ENCODE assay signal across 1 cellular context in the genomic region with DNA sequence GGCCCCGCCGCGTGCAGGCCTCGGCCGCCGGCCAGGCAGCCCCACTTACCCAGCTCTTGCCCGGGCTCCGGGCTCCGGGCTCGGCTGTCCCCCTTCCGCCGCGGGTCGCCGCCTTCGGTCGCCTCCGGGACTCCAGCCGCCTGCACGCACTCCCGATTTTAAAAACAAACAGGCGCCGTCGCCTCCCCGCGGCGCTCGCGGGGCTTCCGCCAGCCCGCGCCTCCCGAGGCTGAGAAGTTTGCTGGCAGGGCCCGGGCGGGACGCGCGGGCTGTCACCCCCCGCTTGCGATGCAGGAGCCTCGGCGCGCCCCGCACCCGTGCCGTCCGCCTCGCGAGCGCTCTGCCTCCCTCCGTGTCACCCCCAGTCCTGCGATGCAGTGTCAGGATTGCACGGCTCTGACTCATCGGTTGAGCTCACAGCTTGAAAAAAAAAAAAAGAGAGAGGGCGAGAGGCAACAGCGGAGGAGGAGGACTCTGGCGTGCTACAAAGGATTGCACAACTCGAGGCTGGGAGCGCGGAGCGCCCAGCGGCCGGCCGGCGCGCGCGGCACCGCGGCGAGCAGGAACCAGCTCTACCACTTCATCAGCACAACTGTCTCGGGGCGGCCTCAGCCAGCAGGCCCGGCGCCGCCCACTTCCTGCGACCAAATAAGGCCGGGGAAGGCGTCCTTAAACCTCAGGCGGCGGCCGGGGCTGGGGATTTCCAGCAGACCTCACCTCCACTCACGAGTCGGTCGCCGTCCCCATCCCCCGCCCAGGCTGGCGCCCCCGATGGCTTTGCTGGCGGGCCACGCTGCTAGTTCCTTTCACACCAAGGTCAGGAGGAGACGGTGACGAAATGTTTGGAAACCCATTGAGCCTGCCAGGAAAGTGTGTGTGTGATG.
A peak's percentile ranks its signal among the peaks of the same experiment; 100 is the strongest.
TF ChIP-seq lines count a peak whose summit lies in the region.

No MANE protein-coding gene starts in this region.

TF ChIP-seq in HEK293, 187 proteins besides CTCF, POLR2A, EP300 and RAD21 (continued from another document and continues in another):
- TF ChIP-seq, protein P1, sequence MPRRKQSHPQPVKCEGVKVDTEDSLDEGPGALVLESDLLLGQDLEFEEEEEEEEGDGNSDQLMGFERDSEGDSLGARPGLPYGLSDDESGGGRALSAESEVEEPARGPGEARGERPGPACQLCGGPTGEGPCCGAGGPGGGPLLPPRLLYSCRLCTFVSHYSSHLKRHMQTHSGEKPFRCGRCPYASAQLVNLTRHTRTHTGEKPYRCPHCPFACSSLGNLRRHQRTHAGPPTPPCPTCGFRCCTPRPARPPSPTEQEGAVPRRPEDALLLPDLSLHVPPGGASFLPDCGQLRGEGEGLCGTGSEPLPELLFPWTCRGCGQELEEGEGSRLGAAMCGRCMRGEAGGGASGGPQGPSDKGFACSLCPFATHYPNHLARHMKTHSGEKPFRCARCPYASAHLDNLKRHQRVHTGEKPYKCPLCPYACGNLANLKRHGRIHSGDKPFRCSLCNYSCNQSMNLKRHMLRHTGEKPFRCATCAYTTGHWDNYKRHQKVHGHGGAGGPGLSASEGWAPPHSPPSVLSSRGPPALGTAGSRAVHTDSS (tag by site-specific recombination; IDR thresholded peaks at IDR 0.05) = 0 out of 2 replicates have a peak, but pooled peaks have one; percentile 20
- TF ChIP-seq ZNF48 (tag by site-specific recombination; IDR thresholded peaks at IDR 0.05) = no peak
- 0 out of 2 replicates have a peak, but pooled peaks have one; percentile 20 for TF ChIP-seq ZBTB48 (tag by site-specific recombination; IDR thresholded peaks at IDR 0.05)
- TF ChIP-seq ZNF629 (tag by site-specific recombination; IDR thresholded peaks at IDR 0.05) = peak; percentile 85
- no peak for TF ChIP-seq ZSCAN23 (tag by site-specific recombination; IDR thresholded peaks at IDR 0.05)
- no peak for TF ChIP-seq ZNF335 (tag by site-specific recombination; conservative IDR thresholded peaks at IDR 0.05)
- TF ChIP-seq ZNF626 (tag by site-specific recombination; IDR thresholded peaks at IDR 0.05) = no peak
- 0 out of 2 replicates have a peak, but pooled peaks have one; percentile 55 for TF ChIP-seq ZNF561 (tag by site-specific recombination; IDR thresholded peaks at IDR 0.05; ENCODE audit: borderline replicate concordance)
- peak; percentile 83 for TF ChIP-seq SP7 (tag by site-specific recombination; IDR thresholded peaks at IDR 0.05)
- no peak for TF ChIP-seq ZNF624 (tag by site-specific recombination; IDR thresholded peaks at IDR 0.05)
- no peak for TF ChIP-seq ZNF768 (tag by site-specific recombination; IDR thresholded peaks at IDR 0.05)
- TF ChIP-seq, protein P2, sequence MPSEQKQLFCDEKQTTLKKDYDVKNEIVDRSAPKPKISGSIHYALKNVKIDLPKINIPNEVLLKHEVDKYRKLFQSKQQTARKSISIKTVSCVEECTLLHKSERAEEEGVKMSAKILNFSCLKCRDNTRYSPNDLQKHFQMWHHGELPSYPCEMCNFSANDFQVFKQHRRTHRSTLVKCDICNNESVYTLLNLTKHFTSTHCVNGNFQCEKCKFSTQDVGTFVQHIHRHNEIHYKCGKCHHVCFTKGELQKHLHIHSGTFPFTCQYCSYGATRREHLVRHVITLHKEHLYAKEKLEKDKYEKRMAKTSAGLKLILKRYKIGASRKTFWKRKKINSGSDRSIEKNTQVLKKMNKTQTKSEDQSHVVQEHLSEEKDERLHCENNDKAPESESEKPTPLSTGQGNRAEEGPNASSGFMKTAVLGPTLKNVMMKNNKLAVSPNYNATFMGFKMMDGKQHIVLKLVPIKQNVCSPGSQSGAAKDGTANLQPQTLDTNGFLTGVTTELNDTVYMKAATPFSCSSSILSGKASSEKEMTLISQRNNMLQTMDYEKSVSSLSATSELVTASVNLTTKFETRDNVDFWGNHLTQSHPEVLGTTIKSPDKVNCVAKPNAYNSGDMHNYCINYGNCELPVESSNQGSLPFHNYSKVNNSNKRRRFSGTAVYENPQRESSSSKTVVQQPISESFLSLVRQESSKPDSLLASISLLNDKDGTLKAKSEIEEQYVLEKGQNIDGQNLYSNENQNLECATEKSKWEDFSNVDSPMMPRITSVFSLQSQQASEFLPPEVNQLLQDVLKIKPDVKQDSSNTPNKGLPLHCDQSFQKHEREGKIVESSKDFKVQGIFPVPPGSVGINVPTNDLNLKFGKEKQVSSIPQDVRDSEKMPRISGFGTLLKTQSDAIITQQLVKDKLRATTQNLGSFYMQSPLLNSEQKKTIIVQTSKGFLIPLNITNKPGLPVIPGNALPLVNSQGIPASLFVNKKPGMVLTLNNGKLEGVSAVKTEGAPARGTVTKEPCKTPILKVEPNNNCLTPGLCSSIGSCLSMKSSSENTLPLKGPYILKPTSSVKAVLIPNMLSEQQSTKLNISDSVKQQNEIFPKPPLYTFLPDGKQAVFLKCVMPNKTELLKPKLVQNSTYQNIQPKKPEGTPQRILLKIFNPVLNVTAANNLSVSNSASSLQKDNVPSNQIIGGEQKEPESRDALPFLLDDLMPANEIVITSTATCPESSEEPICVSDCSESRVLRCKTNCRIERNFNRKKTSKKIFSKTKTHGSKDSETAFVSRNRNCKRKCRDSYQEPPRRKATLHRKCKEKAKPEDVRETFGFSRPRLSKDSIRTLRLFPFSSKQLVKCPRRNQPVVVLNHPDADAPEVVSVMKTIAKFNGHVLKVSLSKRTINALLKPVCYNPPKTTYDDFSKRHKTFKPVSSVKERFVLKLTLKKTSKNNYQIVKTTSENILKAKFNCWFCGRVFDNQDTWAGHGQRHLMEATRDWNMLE (tag by site-specific recombination; conservative IDR thresholded peaks at IDR 0.05; ENCODE audit: low read depth) = no peak
- no peak for TF ChIP-seq ZNF140 (tag by site-specific recombination; IDR thresholded peaks at IDR 0.05)
- TF ChIP-seq ZNF837 (tag by site-specific recombination; IDR thresholded peaks at IDR 0.05) = no peak
- TF ChIP-seq OVOL3 (tag by site-specific recombination; IDR thresholded peaks at IDR 0.05) = no peak
- TF ChIP-seq ZBTB8A (tag by site-specific recombination; IDR thresholded peaks at IDR 0.05) = peak; percentile 84
- TF ChIP-seq ZNF239 (tag by site-specific recombination; IDR thresholded peaks at IDR 0.05) = no peak
- no peak for TF ChIP-seq ZNF529 (tag by site-specific recombination; IDR thresholded peaks at IDR 0.05; ENCODE audit: insufficient replicate concordance)
- peak; percentile 78 for TF ChIP-seq ZNF660 (tag by site-specific recombination; IDR thresholded peaks at IDR 0.05)
- no peak for TF ChIP-seq ZNF548 (tag by site-specific recombination; IDR thresholded peaks at IDR 0.05)
- peak; percentile 73 for TF ChIP-seq GLIS2 (tag by site-specific recombination; IDR thresholded peaks at IDR 0.05)
- TF ChIP-seq, protein P3, sequence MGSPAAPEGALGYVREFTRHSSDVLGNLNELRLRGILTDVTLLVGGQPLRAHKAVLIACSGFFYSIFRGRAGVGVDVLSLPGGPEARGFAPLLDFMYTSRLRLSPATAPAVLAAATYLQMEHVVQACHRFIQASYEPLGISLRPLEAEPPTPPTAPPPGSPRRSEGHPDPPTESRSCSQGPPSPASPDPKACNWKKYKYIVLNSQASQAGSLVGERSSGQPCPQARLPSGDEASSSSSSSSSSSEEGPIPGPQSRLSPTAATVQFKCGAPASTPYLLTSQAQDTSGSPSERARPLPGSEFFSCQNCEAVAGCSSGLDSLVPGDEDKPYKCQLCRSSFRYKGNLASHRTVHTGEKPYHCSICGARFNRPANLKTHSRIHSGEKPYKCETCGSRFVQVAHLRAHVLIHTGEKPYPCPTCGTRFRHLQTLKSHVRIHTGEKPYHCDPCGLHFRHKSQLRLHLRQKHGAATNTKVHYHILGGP (tag by site-specific recombination; IDR thresholded peaks at IDR 0.05) = no peak
- TF ChIP-seq, protein P4, sequence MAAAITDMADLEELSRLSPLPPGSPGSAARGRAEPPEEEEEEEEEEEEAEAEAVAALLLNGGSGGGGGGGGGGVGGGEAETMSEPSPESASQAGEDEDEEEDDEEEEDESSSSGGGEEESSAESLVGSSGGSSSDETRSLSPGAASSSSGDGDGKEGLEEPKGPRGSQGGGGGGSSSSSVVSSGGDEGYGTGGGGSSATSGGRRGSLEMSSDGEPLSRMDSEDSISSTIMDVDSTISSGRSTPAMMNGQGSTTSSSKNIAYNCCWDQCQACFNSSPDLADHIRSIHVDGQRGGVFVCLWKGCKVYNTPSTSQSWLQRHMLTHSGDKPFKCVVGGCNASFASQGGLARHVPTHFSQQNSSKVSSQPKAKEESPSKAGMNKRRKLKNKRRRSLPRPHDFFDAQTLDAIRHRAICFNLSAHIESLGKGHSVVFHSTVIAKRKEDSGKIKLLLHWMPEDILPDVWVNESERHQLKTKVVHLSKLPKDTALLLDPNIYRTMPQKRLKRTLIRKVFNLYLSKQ (tag by site-specific recombination; IDR thresholded peaks at IDR 0.05; ENCODE audit: borderline replicate concordance) = no peak
- TF ChIP-seq SP2 (tag by site-specific recombination; IDR thresholded peaks at IDR 0.05) = peak; percentile 54
- TF ChIP-seq ZNF223 (tag by site-specific recombination; IDR thresholded peaks at IDR 0.05) = no peak
- TF ChIP-seq SCRT2 (tag by site-specific recombination; IDR thresholded peaks at IDR 0.05) = 0 out of 2 replicates have a peak, but pooled peaks have one; percentile 27
- peak; percentile 38; the same call in 1 of the 2 replicates for TF ChIP-seq BCL11A (tag by site-specific recombination; IDR thresholded peaks at IDR 0.05; ENCODE audit: low read depth)
- no peak for TF ChIP-seq ZNF350 (tag by site-specific recombination; IDR thresholded peaks at IDR 0.05)
- TF ChIP-seq ZNF266 (tag by site-specific recombination; IDR thresholded peaks at IDR 0.05; ENCODE audit: low read depth) = no peak
- TF ChIP-seq YY2 (tag by site-specific recombination; IDR thresholded peaks at IDR 0.05) = no peak
- TF ChIP-seq, protein P5, sequence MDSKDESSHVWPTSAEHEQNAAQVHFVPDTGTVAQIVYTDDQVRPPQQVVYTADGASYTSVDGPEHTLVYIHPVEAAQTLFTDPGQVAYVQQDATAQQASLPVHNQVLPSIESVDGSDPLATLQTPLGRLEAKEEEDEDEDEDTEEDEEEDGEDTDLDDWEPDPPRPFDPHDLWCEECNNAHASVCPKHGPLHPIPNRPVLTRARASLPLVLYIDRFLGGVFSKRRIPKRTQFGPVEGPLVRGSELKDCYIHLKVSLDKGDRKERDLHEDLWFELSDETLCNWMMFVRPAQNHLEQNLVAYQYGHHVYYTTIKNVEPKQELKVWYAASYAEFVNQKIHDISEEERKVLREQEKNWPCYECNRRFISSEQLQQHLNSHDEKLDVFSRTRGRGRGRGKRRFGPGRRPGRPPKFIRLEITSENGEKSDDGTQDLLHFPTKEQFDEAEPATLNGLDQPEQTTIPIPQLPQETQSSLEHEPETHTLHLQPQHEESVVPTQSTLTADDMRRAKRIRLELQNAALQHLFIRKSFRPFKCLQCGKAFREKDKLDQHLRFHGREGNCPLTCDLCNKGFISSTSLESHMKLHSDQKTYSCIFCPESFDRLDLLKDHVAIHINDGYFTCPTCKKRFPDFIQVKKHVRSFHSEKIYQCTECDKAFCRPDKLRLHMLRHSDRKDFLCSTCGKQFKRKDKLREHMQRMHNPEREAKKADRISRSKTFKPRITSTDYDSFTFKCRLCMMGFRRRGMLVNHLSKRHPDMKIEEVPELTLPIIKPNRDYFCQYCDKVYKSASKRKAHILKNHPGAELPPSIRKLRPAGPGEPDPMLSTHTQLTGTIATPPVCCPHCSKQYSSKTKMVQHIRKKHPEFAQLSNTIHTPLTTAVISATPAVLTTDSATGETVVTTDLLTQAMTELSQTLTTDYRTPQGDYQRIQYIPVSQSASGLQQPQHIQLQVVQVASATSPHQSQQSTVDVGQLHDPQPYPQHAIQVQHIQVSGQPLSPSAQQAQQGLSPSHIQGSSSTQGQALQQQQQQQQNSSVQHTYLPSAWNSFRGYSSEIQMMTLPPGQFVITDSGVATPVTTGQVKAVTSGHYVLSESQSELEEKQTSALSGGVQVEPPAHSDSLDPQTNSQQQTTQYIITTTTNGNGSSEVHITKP (tag by site-specific recombination; IDR thresholded peaks at IDR 0.05) = peak; percentile 68
- TF ChIP-seq, protein P6, sequence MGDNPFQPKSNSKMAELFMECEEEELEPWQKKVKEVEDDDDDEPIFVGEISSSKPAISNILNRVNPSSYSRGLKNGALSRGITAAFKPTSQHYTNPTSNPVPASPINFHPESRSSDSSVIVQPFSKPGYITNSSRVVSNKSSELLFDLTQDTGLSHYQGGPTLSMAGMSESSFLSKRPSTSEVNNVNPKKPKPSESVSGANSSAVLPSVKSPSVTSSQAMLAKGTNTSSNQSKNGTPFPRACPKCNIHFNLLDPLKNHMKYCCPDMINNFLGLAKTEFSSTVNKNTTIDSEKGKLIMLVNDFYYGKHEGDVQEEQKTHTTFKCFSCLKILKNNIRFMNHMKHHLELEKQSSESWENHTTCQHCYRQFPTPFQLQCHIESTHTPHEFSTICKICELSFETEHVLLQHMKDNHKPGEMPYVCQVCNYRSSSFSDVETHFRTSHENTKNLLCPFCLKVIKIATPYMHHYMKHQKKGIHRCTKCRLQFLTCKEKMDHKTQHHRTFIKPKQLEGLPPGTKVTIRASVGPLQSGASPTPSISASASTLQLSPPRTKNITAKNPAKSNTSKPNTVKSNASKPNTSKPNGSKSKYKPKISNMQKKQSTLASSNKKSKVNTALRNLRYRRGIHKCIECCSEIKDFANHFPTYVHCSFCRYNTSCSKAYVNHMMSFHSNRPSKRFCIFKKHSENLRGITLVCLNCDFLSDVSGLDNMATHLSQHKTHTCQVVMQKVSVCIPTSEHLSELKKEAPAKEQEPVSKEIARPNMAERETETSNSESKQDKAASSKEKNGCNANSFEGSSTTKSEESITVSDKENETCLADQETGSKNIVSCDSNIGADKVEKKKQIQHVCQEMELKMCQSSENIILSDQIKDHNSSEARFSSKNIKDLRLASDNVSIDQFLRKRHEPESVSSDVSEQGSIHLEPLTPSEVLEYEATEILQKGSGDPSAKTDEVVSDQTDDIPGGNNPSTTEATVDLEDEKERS (tag by site-specific recombination; IDR thresholded peaks at IDR 0.05) = no peak
- no peak for TF ChIP-seq ZNF658 (tag by site-specific recombination; IDR thresholded peaks at IDR 0.05)
- no peak for TF ChIP-seq ZNF530 (tag by site-specific recombination; IDR thresholded peaks at IDR 0.05; ENCODE audit: low read depth)
- TF ChIP-seq KLF7 (tag by site-specific recombination; IDR thresholded peaks at IDR 0.05; ENCODE audit: borderline replicate concordance) = no peak
- no peak for TF ChIP-seq ZNF175 (tag by site-specific recombination; IDR thresholded peaks at IDR 0.05)
- 0 out of 2 replicates have a peak, but pooled peaks have one; percentile 43 for TF ChIP-seq ZNF121 (tag by site-specific recombination; IDR thresholded peaks at IDR 0.05)
- TF ChIP-seq ZNF747 (tag by site-specific recombination; IDR thresholded peaks at IDR 0.05) = no peak
- no peak for TF ChIP-seq ZNF138 (tag by site-specific recombination; IDR thresholded peaks at IDR 0.05; ENCODE audit: borderline replicate concordance)
- TF ChIP-seq, protein P7, sequence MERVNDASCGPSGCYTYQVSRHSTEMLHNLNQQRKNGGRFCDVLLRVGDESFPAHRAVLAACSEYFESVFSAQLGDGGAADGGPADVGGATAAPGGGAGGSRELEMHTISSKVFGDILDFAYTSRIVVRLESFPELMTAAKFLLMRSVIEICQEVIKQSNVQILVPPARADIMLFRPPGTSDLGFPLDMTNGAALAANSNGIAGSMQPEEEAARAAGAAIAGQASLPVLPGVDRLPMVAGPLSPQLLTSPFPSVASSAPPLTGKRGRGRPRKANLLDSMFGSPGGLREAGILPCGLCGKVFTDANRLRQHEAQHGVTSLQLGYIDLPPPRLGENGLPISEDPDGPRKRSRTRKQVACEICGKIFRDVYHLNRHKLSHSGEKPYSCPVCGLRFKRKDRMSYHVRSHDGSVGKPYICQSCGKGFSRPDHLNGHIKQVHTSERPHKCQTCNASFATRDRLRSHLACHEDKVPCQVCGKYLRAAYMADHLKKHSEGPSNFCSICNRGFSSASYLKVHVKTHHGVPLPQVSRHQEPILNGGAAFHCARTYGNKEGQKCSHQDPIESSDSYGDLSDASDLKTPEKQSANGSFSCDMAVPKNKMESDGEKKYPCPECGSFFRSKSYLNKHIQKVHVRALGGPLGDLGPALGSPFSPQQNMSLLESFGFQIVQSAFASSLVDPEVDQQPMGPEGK (tag by site-specific recombination; IDR thresholded peaks at IDR 0.05) = peak; percentile 86
